8 cellular contexts compared by ENCODE assay signal in the genomic region with DNA sequence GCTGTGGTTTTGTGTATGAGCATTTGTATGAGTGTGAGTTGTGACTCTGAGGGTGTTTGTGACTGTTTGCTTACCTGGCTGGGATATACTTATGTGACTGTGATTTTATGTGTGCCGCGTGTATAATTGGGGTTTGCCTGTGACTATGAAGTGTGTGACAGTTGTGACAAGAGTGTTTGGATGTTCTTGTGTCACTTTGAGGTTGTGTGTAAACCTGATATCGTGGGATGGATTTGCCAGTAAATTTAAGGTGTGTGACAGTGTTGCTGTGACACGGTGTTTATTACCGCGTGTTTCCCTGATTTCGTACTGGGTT. TPM values are rescaled to one million over a fixed set of nuclear protein-coding genes. Genes with fewer than 3 reads are reported as not detected.
DNase-seq lines count a peak whose midpoint lies in the region; ATAC-seq and TF ChIP-seq lines count a peak whose summit lies in the region.

No MANE protein-coding gene starts in this region.

- peaks cover 20% of the 10 kb centered on the region for H3K79me2 ChIP-seq in PC-3 (ENCODE audit: low read length)

- intact Hi-C loops in PC-3 (cut with micrococcal nuclease) (no loop called here), esophagus muscularis mucosa (cut with DNase I) (loop anchor here (5.0 to 10.0 kb wide), 3 partner anchors 96 to 389 kb away; a partner anchor contains a TSS), prostate gland (cut with DNase I) (no loop called here)

- DNase-seq in GM06990 (ENCODE audit: extremely low read depth, insufficient read length) (no peak), PC-3 (no peak), esophagus muscularis mucosa (ENCODE audit: extremely low spot score) (no peak), prostate gland (ENCODE audit: low spot score) (no peak), iPS-NIHi7 (ENCODE audit: extremely low spot score) (no peak), iPS-NIHi11 (ENCODE audit: low spot score) (no peak), NCI-H2227 treated with DMSO at 0.1 percent for 48 hours (lab: John Stamatoyannopoulos, UW) (no peak)

- H3F3A ChIP-seq in PC-3 (ENCODE audit: low read length, unreplicated experiment), result no peaks in the 10 kb centered on the region

- TF ChIP-seq CTCF in GM06990 (IDR thresholded peaks at IDR 0.05; ENCODE audit: insufficient read depth, low read length, poor library complexity, severe bottlenecking), result no peak
- no peak for TF ChIP-seq CTCF in PC-3 (conservative IDR thresholded peaks at IDR 0.05; ENCODE audit: low read depth, low read length)
- no peak for TF ChIP-seq CTCF in esophagus muscularis mucosa (IDR thresholded peaks at IDR 0.05)
- no peak for TF ChIP-seq CTCF in prostate gland (IDR thresholded peaks at IDR 0.05)

- H3K9me3 ChIP-seq in PC-3 (ENCODE audit: low read length) (peaks cover 12% of the 10 kb centered on the region; the same call in 1 of the 2 replicates), esophagus muscularis mucosa (peaks cover 0 to 31% (median 15%) of the 10 kb centered on the region in 4 donors), prostate gland (peaks cover 6% of the 10 kb centered on the region)

- peak overlapping the region; percentile 76 for H3K9ac ChIP-seq in PC-3 (ENCODE audit: low read length)

- TF ChIP-seq EP300 in esophagus muscularis mucosa (IDR thresholded peaks at IDR 0.05), result no peak

- TSS peak; percentile 57 for BruUV-seq in PC-3 (replicated peaks; lab: Mats Ljungman, UMichigan)

- CTCF ChIA-PET in PC-3 (lab: Charles Lee), result no interaction called here

- TF ChIP-seq POLR2A in esophagus muscularis mucosa (IDR thresholded peaks at IDR 0.05; ENCODE audit: low read depth), result no peak
- no peak for TF ChIP-seq POLR2A in prostate gland (IDR thresholded peaks at IDR 0.05)

- WGBS in esophagus muscularis mucosa, result 0% methylated on average over 7 of the region's 7 CpGs
- WGBS in prostate gland, result 0% methylated on average over 7 of the region's 7 CpGs

- no peaks in the 10 kb centered on the region for H3K27me3 ChIP-seq in GM06990 (replicated peaks; ENCODE audit: control insufficient read depth, insufficient read depth, low read length)
- H3K27me3 ChIP-seq in PC-3 (ENCODE audit: low read length), result no peaks in the 10 kb centered on the region
- no peaks in the 10 kb centered on the region for H3K27me3 ChIP-seq in esophagus muscularis mucosa
- no peaks in the 10 kb centered on the region for H3K27me3 ChIP-seq in prostate gland (replicated peaks; ENCODE audit: insufficient read depth)

- H2AFZ ChIP-seq in PC-3 (ENCODE audit: low read length), result peak overlapping the region; percentile 93

- ATAC-seq in PC-3, result no peak
- ATAC-seq in HG03442 (IDR thresholded peaks at IDR 0.05; ENCODE audit: unreplicated experiment), result no peak

- POLR2A ChIA-PET in PC-3 (lab: Charles Lee; ENCODE audit: unreplicated experiment), result interaction anchor here (0.6 kb wide), 1 partner anchor 228 kb away, joined by 3 read pairs; no protein-coding TSS in a partner anchor

- peak overlapping the region; percentile 81 for H3K4me2 ChIP-seq in PC-3 (ENCODE audit: low read length)

- H3K27ac ChIP-seq in PC-3 (ENCODE audit: low read length), result no peak overlapping the region
- H3K27ac ChIP-seq in esophagus muscularis mucosa (replicated peaks in 1 of 4), result peak overlapping the region; percentile 85 to 96 (median 92)
- H3K27ac ChIP-seq in prostate gland, result peak overlapping the region; percentile 82 to 84

- no peaks in the 10 kb centered on the region for H4K20me1 ChIP-seq in PC-3 (ENCODE audit: low read length)

- H3K36me3 ChIP-seq in GM06990 (ENCODE audit: control insufficient read depth, insufficient read depth, low read length) (no peaks in the 10 kb centered on the region), PC-3 (ENCODE audit: low read depth, low read length) (peaks cover 9% of the 10 kb centered on the region), esophagus muscularis mucosa (peaks cover 6 to 20% (median 9%) of the 10 kb centered on the region in 4 donors), prostate gland (no peaks in the 10 kb centered on the region)

- no peaks in the 10 kb centered on the region for H3K4me1 ChIP-seq in PC-3 (ENCODE audit: insufficient read depth, low read length)
- H3K4me1 ChIP-seq in esophagus muscularis mucosa, result peaks cover 12 to 27% (median 21%) of the 10 kb centered on the region in 4 donors
- H3K4me1 ChIP-seq in prostate gland (replicated peaks), result no peaks in the 10 kb centered on the region

- no peaks in the 10 kb centered on the region for H3K9me2 ChIP-seq in PC-3 (replicated peaks; ENCODE audit: low read length)

- H3K4me3 ChIP-seq in GM06990 (replicated peaks; ENCODE audit: low read depth, low read length), result peak overlapping the region; percentile 92
- H3K4me3 ChIP-seq in PC-3 (ENCODE audit: low read length), result peak overlapping the region; percentile 86
- H3K4me3 ChIP-seq in esophagus muscularis mucosa, result peak overlapping the region; percentile 73 to 98 (median 80)
- peak overlapping the region; percentile 56 to 68 for H3K4me3 ChIP-seq in prostate gland

RNA-seq across cellular contexts. Expression of a gene that starts 0.4 kb away (rescaled TPM):
- total RNA-seq in PC-3 (2014; rRNA removed) (2.3 and 3.8 TPM in 2 replicates), esophagus muscularis mucosa (10 to 100 TPM in 2 of 4 donors, 1 to 10 TPM in 2; 8.5 to 19.1 (median 12.8) TPM), prostate gland (10 to 100 TPM in 1 of 2 donors, 1 to 10 TPM in 1; 4.8 to 10.7 TPM)
